ENCODE assay signal across 17 cellular contexts in genomic region chr9:76878933-76879332, GRCh38.
"Had no signal": no experiment of that assay in that cellular context is flagged by ENCODE, and none has a peak within 500 bp of the region (broad histone marks: within the 10 kb centered on the region; RNA-seq: fewer than 3 reads in every experiment).

No MANE protein-coding gene starts in this region.

- H3K36me3 ChIP-seq: left ventricle myocardium inferior, prostate gland, upper lobe of left lung had no signal

- ATAC-seq: activated T-cell treated with anti-CD3 and anti-CD28 coated beads, Interleukin-2, amount 50 U/mL, for 72 hours; effector memory CD8-positive, alpha-beta T cell; right cardiac atrium; stimulated activated naive CD8-positive, alpha-beta T cell treated with anti-CD3 and anti-CD28 coated beads, Interleukin-15, Interleukin-2, amounts not matched to agents 100 U/mL and 50 U/mL, for 24 hours had no signal

- H3K27ac ChIP-seq: left ventricle myocardium inferior, skin epidermis, upper lobe of left lung had no signal

- DNase-seq: activated CD4-positive, alpha-beta T cell treated with anti-CD3 and anti-CD28 coated beads, Interleukin-2, amount 50 U/mL, for 4 hours; activated effector memory CD4-positive, alpha-beta T cell treated with anti-CD3 and anti-CD28 coated beads, Interleukin-2, amount 50 U/mL, for 16 hours; activated T-cell treated with anti-CD3 and anti-CD28 coated beads, Interleukin-2, amount 50 U/mL, for 72 hours; effector memory CD8-positive, alpha-beta T cell; foreskin melanocyte; kidney glomerular epithelial cell; left ventricle myocardium inferior; naive B cell; right cardiac atrium; stimulated activated naive CD8-positive, alpha-beta T cell treated with anti-CD3 and anti-CD28 coated beads, Interleukin-15, Interleukin-2, amounts not matched to agents 100 U/mL and 50 U/mL, for 24 hours; substantia nigra; T-helper 2 cell; upper lobe of left lung had no signal

- H3K27me3 Mint-ChIP-seq: effector memory CD8-positive, alpha-beta T cell had no signal

- H3K9me3 Mint-ChIP-seq: activated naive CD4-positive, alpha-beta T cell treated with anti-CD3 and anti-CD28 coated beads, Interleukin-2, amount 50 U/mL, for 24 hours; effector memory CD8-positive, alpha-beta T cell; neural crest cell had no signal

- H3K27ac Mint-ChIP-seq: activated naive CD4-positive, alpha-beta T cell treated with anti-CD3 and anti-CD28 coated beads, Interleukin-2, amount 50 U/mL, for 24 hours; activated T-cell treated with anti-CD3 and anti-CD28 coated beads, Interleukin-2, amount 50 U/mL, for 72 hours; effector memory CD8-positive, alpha-beta T cell had no signal

- H3K4me1 ChIP-seq: left ventricle myocardium inferior, prostate gland, upper lobe of left lung had no signal

- H3K4me3 ChIP-seq: left ventricle myocardium inferior, prostate gland, skin epidermis, upper lobe of left lung had no signal

- H3K4me3 Mint-ChIP-seq: activated naive CD4-positive, alpha-beta T cell treated with anti-CD3 and anti-CD28 coated beads, Interleukin-2, amount 50 U/mL, for 24 hours; activated T-cell treated with anti-CD3 and anti-CD28 coated beads, Interleukin-2, amount 50 U/mL, for 72 hours; effector memory CD8-positive, alpha-beta T cell; naive B cell; neural crest cell had no signal

- H3K36me3 Mint-ChIP-seq: activated naive CD4-positive, alpha-beta T cell treated with anti-CD3 and anti-CD28 coated beads, Interleukin-2, amount 50 U/mL, for 24 hours; naive B cell had no signal

- H3K4me1 Mint-ChIP-seq: activated naive CD4-positive, alpha-beta T cell treated with anti-CD3 and anti-CD28 coated beads, Interleukin-2, amount 50 U/mL, for 24 hours had no signal

- H3K9me3 ChIP-seq: left ventricle myocardium inferior, prostate gland, upper lobe of left lung had no signal

- H3K27me3 ChIP-seq: upper lobe of left lung had no signal
